ENCODE assay signal across 16 cellular contexts in the genomic region with DNA sequence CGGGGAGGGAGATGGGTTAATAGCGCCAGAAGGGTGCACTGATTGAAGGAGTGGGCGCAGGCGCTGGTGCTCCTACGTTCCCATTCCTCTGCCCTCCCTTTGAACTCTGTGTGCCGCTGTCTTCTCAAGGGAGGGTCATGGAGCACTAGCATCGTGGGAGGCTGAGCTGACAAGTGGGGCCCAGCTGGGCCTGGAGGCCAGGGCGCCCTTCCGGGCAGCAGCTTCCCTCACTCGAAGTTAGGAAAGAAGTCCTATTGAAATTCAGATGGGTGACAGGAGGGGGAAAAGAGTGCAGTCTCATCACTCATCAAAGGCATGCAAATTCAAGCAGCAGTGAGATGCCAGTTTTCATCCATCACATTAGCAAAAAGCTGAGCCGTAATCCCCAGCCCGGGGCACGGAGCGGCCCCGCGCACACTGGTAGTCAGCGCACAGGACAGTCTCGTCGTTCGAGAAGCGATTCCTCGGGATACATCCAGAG.
A peak's percentile ranks its signal among the peaks of the same experiment; 100 is the strongest.
DNase-seq lines count a peak whose midpoint lies in the region; ATAC-seq and TF ChIP-seq lines count a peak whose summit lies in the region.
"Had no signal": no experiment of that assay in that cellular context is flagged by ENCODE, and none has a peak within 500 bp of the region (broad histone marks: within the 10 kb centered on the region; RNA-seq: fewer than 3 reads in every experiment).

No MANE protein-coding gene starts in this region.

- TF ChIP-seq CTCF in BE2C (IDR thresholded peaks at IDR 0.05; ENCODE audit: low read depth, low read length): no peak
- TF ChIP-seq CTCF in Peyer's patch (IDR thresholded peaks at IDR 0.05): no peak
- no peak for TF ChIP-seq CTCF in neural crest cell (conservative IDR thresholded peaks at IDR 0.05)

- H3K9me3 Mint-ChIP-seq in neural crest cell: no peaks in the 10 kb centered on the region
- H3K9me3 Mint-ChIP-seq: activated T-helper 17 cell treated with anti-CD3 and anti-CD28 coated beads, Interleukin-2, amount 50 U/mL, for 72 hours; T-cell had no signal

- DNase-seq in BE2C: peak; percentile 1
- DNase-seq in Peyer's patch: peak; percentile 12 to 43 (median 38)
- DNase-seq in head of caudate nucleus: peak in 39 of 42 donors; percentile 19 to 82 (median 44)
- no peak for DNase-seq in neural crest cell (ENCODE audit: low read depth, low spot score)
- DNase-seq in GM03348 (ENCODE audit: low spot score): no peak
- no peak for DNase-seq in GOT3 (lab: John Stamatoyannopoulos, UW)
- DNase-seq in NCI-H748 treated with DMSO at 0.1 percent for 48 hours (lab: John Stamatoyannopoulos, UW): no peak
- DNase-seq: activated CD4-positive, alpha-beta T cell treated with anti-CD3 and anti-CD28 coated beads for 4 hours; NCI-H446 treated with DMSO at 0.1 percent for 48 hours; occipital lobe; PC-9 had no signal

- H3K4me1 ChIP-seq in BE2C: no peaks in the 10 kb centered on the region
- no peaks in the 10 kb centered on the region for H3K4me1 ChIP-seq in Peyer's patch
- H3K4me1 ChIP-seq: gastroesophageal sphincter had no signal

- no peak for ATAC-seq in HG03469 (IDR thresholded peaks at IDR 0.05; ENCODE audit: unreplicated experiment)
- ATAC-seq: activated T-helper 17 cell treated with anti-CD3 and anti-CD28 coated beads, Interleukin-2, amount 50 U/mL, for 72 hours; gastroesophageal sphincter; T-cell had no signal

- H3K9me3 ChIP-seq in BE2C (no peaks in the 10 kb centered on the region), Peyer's patch (no peaks in the 10 kb centered on the region)
- H3K9me3 ChIP-seq: gastroesophageal sphincter, upper lobe of left lung had no signal

- peak overlapping the region in 2 of 4 donors; percentile 21 to 25 for H3K27ac ChIP-seq in Peyer's patch
- H3K27ac ChIP-seq: gastroesophageal sphincter, PC-9, upper lobe of left lung had no signal

- H3K27me3 ChIP-seq in BE2C: no peaks in the 10 kb centered on the region
- no peaks in the 10 kb centered on the region for H3K27me3 ChIP-seq in Peyer's patch
- H3K27me3 ChIP-seq: gastroesophageal sphincter, upper lobe of left lung had no signal

- peak overlapping the region; percentile 72 for H3K27ac Mint-ChIP-seq in neural crest cell (ENCODE audit: unreplicated experiment)
- H3K27ac Mint-ChIP-seq: activated T-helper 17 cell treated with anti-CD3 and anti-CD28 coated beads, Interleukin-2, amount 50 U/mL, for 72 hours; T-cell had no signal

- H3K27me3 Mint-ChIP-seq in neural crest cell (ENCODE audit: low read depth): no peaks in the 10 kb centered on the region

- no peaks in the 10 kb centered on the region for H3K36me3 Mint-ChIP-seq in neural crest cell (ENCODE audit: low read depth)
- H3K36me3 Mint-ChIP-seq: T-cell had no signal

- H3K4me3 ChIP-seq in BE2C (ENCODE audit: low read depth, low read length) (no peak overlapping the region), Peyer's patch (no peak overlapping the region)
- H3K4me3 ChIP-seq: gastroesophageal sphincter, PC-9, upper lobe of left lung had no signal

- peaks cover 33% of the 10 kb centered on the region for H3K4me1 Mint-ChIP-seq in neural crest cell
- H3K4me1 Mint-ChIP-seq: activated T-helper 17 cell treated with anti-CD3 and anti-CD28 coated beads, Interleukin-2, amount 50 U/mL, for 72 hours; T-cell had no signal

- intact Hi-C loops in head of caudate nucleus (cut with DNase I): no loop called here

- H3K36me3 ChIP-seq in BE2C (no peaks in the 10 kb centered on the region), Peyer's patch (peaks cover 0 to 63% (median 0%) of the 10 kb centered on the region in 3 donors)

- no peak for TF ChIP-seq POLR2A in Peyer's patch (IDR thresholded peaks at IDR 0.05)

- H3K4me3 Mint-ChIP-seq in neural crest cell: peak overlapping the region; percentile 62
- H3K4me3 Mint-ChIP-seq: activated T-helper 17 cell treated with anti-CD3 and anti-CD28 coated beads, Interleukin-2, amount 50 U/mL, for 72 hours; T-cell had no signal

Comparison
In these comparisons a context has a peak if more than half of its experiments do, and no peak if none do; other contexts are left out.
1. DNase-seq: peak in BE2C (single experiment), Peyer's patch (3 of 3) and head of caudate nucleus (39 of 42); none in neural crest cell (single experiment), GM03348 (single experiment), GOT3 (single experiment) and NCI-H748 treated with DMSO at 0.1 percent for 48 hours (single experiment).